Comparison of ENCODE assay signal across 9 cellular contexts in the genomic region with DNA sequence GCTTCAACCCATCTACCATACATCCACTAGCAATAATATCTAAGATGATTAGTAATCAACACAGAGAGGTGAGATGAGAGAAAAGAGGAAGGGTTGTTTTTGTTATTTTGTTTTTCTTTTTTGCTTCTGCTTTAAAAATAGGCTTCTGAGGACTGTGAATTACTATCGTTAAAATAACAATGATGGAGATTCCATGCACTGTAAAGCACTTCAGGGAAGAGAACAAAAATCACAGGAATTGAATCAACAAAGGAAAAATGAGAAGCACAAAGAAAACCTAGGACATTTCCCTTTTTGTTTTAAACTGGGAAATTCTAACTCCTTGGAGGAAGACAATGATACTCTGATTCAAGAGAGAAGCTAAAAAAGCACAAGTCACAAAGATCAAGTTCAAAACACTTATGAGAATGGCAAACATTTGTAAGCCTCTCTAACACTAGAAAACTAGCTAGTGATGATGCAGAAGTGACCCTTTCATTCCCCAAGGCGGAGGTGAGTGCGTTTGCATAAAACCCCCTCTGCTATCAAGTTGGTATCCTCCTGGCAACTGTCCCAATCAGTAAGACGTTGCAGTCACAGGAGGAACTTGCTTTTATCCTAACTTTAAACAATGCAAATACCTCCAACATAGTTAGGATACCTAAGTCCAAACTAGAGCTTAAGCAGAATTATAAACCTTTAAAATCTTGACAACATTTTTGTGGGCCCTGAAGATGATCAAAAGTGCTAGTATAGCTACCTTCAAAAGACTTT.
A peak's percentile ranks its signal among the peaks of the same experiment; 100 is the strongest.
DNase-seq lines count a peak whose midpoint lies in the region; ATAC-seq and TF ChIP-seq lines count a peak whose summit lies in the region.
"Had no signal": no experiment of that assay in that cellular context is flagged by ENCODE, and none has a peak within 500 bp of the region (broad histone marks: within the 10 kb centered on the region; RNA-seq: fewer than 3 reads in every experiment).

No MANE protein-coding gene starts in this region.

- peaks cover 15% of the 10 kb centered on the region for H3K4me1 Mint-ChIP-seq in activated naive CD8-positive, alpha-beta T cell (ENCODE audit: low read depth)

- no peak for DNase-seq in left ventricle myocardium inferior
- DNase-seq in cardiac septum (ENCODE audit: low spot score) = no peak
- DNase-seq in upper lobe of right lung = no peak
- DNase-seq in NCI-H146 (lab: John Stamatoyannopoulos, UW) = no peak
- DNase-seq in LoVo (ENCODE audit: low spot score) = no peak
- no peak for DNase-seq in NCI-H1092 treated with DMSO at 0.1 percent for 48 hours (lab: John Stamatoyannopoulos, UW)
- DNase-seq: body of pancreas had no signal

- H3K27me3 ChIP-seq in left ventricle myocardium inferior (ENCODE audit: low read depth) (no peaks in the 10 kb centered on the region), iPS-20b (ENCODE audit: insufficient read depth, low read length) (no peaks in the 10 kb centered on the region), upper lobe of right lung (no peaks in the 10 kb centered on the region)
- H3K27me3 ChIP-seq: body of pancreas had no signal

- peak overlapping the region; percentile 49; the same call in 1 of the 2 replicates for H3K9ac ChIP-seq in iPS-20b (ENCODE audit: low read depth, low read length)

- ATAC-seq in upper lobe of right lung = peak; percentile 59
- ATAC-seq: body of pancreas had no signal

- H3K36me3 ChIP-seq in left ventricle myocardium inferior = peaks cover 24% of the 10 kb centered on the region
- H3K36me3 ChIP-seq in iPS-20b (ENCODE audit: insufficient read depth, low read depth, low read length) = no peaks in the 10 kb centered on the region
- peaks cover 14% of the 10 kb centered on the region for H3K36me3 ChIP-seq in upper lobe of right lung

- peak overlapping the region; percentile 5 for H3K4me3 ChIP-seq in left ventricle myocardium inferior
- peak overlapping the region; percentile 51; the same call in 1 of the 2 replicates for H3K4me3 ChIP-seq in iPS-20b (ENCODE audit: low read length)
- no peak overlapping the region for H3K4me3 ChIP-seq in upper lobe of right lung
- H3K4me3 ChIP-seq: body of pancreas had no signal

- peaks cover 23% of the 10 kb centered on the region for H3K36me3 Mint-ChIP-seq in activated naive CD8-positive, alpha-beta T cell

- H3K9me3 Mint-ChIP-seq in activated naive CD8-positive, alpha-beta T cell (ENCODE audit: low read depth) = no peaks in the 10 kb centered on the region

- H3K4me1 ChIP-seq in left ventricle myocardium inferior = peaks cover 66% of the 10 kb centered on the region
- peaks cover 51% of the 10 kb centered on the region for H3K4me1 ChIP-seq in iPS-20b (ENCODE audit: insufficient read depth, low read length)
- peaks cover 7% of the 10 kb centered on the region for H3K4me1 ChIP-seq in upper lobe of right lung
- H3K4me1 ChIP-seq: body of pancreas had no signal

- no peaks in the 10 kb centered on the region for H3K27me3 Mint-ChIP-seq in activated naive CD8-positive, alpha-beta T cell

- H3K27ac ChIP-seq in left ventricle myocardium inferior (replicated peaks) = peak overlapping the region; percentile 80
- peak overlapping the region; percentile 57 for H3K27ac ChIP-seq in iPS-20b (ENCODE audit: low read length)
- H3K27ac ChIP-seq in upper lobe of right lung = peak overlapping the region; percentile 4
- H3K27ac ChIP-seq: body of pancreas had no signal

- no peak overlapping the region for H3K4me3 Mint-ChIP-seq in activated naive CD8-positive, alpha-beta T cell

- no peaks in the 10 kb centered on the region for H3K9me3 ChIP-seq in left ventricle myocardium inferior (replicated peaks)
- no peaks in the 10 kb centered on the region for H3K9me3 ChIP-seq in iPS-20b (ENCODE audit: insufficient read depth, low read depth, low read length)
- H3K9me3 ChIP-seq in upper lobe of right lung = no peaks in the 10 kb centered on the region
- H3K9me3 ChIP-seq: body of pancreas had no signal

- intact Hi-C loops in left ventricle myocardium inferior (cut with micrococcal nuclease) (no loop called here), cardiac septum (cut with DNase I) (no loop called here), upper lobe of right lung (cut with DNase I) (no loop called here)

- H3K27ac Mint-ChIP-seq in activated naive CD8-positive, alpha-beta T cell = peak overlapping the region; percentile 85

- no peak for TF ChIP-seq CTCF in left ventricle myocardium inferior (IDR thresholded peaks at IDR 0.05; ENCODE audit: borderline replicate concordance)
- TF ChIP-seq CTCF in upper lobe of right lung (IDR thresholded peaks at IDR 0.05) = no peak

Comparison
In these comparisons a context has a peak if more than half of its experiments do, and no peak if none do; other contexts are left out.
1. H3K27ac ChIP-seq: peak in every context shown above with its lines; median percentile 80 in left ventricle myocardium inferior; 57 in iPS-20b; 4 in upper lobe of right lung.